In the genomic region with DNA sequence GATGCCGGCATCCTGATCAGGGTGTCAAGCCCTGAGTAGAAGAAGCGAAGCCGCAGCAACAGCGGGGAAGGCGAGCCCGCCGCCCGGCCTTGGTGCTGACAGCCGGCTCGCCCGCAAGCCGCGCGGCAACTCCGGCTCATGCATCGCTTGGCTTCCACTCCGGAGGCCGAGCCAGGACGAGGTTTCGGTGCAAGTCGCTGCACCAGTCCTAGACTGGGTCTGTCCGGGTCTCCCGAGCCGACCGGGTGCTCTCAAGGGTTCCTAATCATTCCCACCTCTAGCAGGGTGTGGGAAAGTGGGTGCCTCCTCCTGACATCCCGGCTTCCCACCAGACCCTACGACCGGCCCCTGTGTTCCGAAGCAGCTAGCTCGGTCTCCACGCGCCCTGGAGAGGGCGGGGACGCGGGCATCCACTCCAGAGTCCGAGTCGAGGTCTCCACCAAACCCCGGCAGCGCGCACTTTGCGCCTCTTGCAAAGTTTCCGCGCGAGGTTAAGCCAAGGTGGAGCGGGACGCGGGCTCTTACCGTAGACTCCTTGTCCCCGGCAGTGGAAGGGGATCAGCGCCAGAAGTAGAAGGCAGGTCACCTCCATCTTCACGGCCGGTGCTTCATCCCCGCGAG, we compare ENCODE assay signal across 7 cellular contexts. TPM values are rescaled to one million over a fixed set of nuclear protein-coding genes. Genes with fewer than 3 reads are reported as not detected.
A peak's percentile ranks its signal among the peaks of the same experiment; 100 is the strongest.
DNase-seq lines count a peak whose midpoint lies in the region; ATAC-seq and TF ChIP-seq lines count a peak whose summit lies in the region.

No MANE protein-coding gene starts in this region.

- ATAC-seq in T-cell (replicated peaks in 1 of 4), result peak; percentile 2 to 8 (median 4)

- H3K27me3 Mint-ChIP-seq in T-cell, result peaks cover 0 to 41% of the 10 kb centered on the region in 2 donors

- POLR2A ChIA-PET in T-cell (lab: Charles Lee), result no interaction called here

- peak overlapping the region in 1 of 2 donors; percentile 1 for H3K27ac Mint-ChIP-seq in T-cell

- CTCF ChIA-PET in T-cell (lab: Charles Lee), result no interaction called here

- intact Hi-C loops in lower leg skin (cut with DNase I; ENCODE audit: low total_unique reads), result loop anchor here (10.0 kb wide), 1 partner anchor 798 kb away; no protein-coding TSS in a partner anchor

- H3K36me3 ChIP-seq in GM23248 (ENCODE audit: low read depth), result no peaks in the 10 kb centered on the region

- H3F3A ChIP-seq in GM23248 (ENCODE audit: insufficient read depth), result peaks cover 4% of the 10 kb centered on the region; the same call in 1 of the 2 replicates

- peaks cover 13% of the 10 kb centered on the region for H3K4me1 ChIP-seq in GM23248 (ENCODE audit: insufficient read depth)

- H3K27ac ChIP-seq in GM23248 (no peak overlapping the region), substantia nigra (ENCODE audit: low read depth, low read length, poor library complexity, severe bottlenecking) (peak overlapping the region; percentile 26)

- peak overlapping the region; percentile 100 for H2AFZ ChIP-seq in GM23248

- H3K4me1 Mint-ChIP-seq in T-cell, result peaks cover 34 to 46% (median 45%) of the 10 kb centered on the region in 3 donors

- peak overlapping the region; percentile 78 to 90 (median 86) for H3K4me3 Mint-ChIP-seq in T-cell

- TF ChIP-seq CTCF in cardiac fibroblast (IDR thresholded peaks at IDR 0.05; ENCODE audit: low read depth, low read length), result no peak
- TF ChIP-seq CTCF in lower leg skin (IDR thresholded peaks at IDR 0.05), result no peak

- H3K4me2 ChIP-seq in GM23248 (ENCODE audit: unreplicated experiment), result peak overlapping the region; percentile 99

- H3K9me2 ChIP-seq in GM23248 (ENCODE audit: insufficient read depth), result no peaks in the 10 kb centered on the region

- no peaks in the 10 kb centered on the region for H3K79me2 ChIP-seq in GM23248 (ENCODE audit: insufficient read depth)

- no peaks in the 10 kb centered on the region for H3K9me3 ChIP-seq in GM23248 (ENCODE audit: low read depth)

- DNase-seq in GM23248 (peak; percentile 79), T-cell (peak in 23 of 34 experiments; percentile 6 to 39 (median 25)), cardiac fibroblast (ENCODE audit: low read depth in 2 of 2) (peak; percentile 49 to 50), lower leg skin (ENCODE audit: low spot score in 2 of 2) (peak in 1 of 2 donors; percentile 87), substantia nigra (lab: John Stamatoyannopoulos, UW) (peak in 7 of 49 donors; percentile 11 to 57 (median 20)), SHP77 (lab: John Stamatoyannopoulos, UW) (no peak), AML-193 (lab: John Stamatoyannopoulos, UW) (no peak)

- H3K27me3 ChIP-seq in GM23248 (replicated peaks; ENCODE audit: insufficient read depth), result no peaks in the 10 kb centered on the region

- H3K9me3 Mint-ChIP-seq in T-cell, result no peaks in the 10 kb centered on the region

- peak overlapping the region; percentile 31 for H3K9ac ChIP-seq in GM23248

- 1 to 2% methylated on average over 53 to 54 of the region's 54 CpGs for WGBS in GM23248 (ENCODE audit: low coverage in 1 of 2, low lambda C conversion rate in 2 of 2, missing lambda C conversion rate in 2 of 2), 2 experiments
- 0 to 1% methylated on average over 28 to 49 of the region's 54 CpGs for WGBS in lower leg skin, 2 donors

- TF ChIP-seq POLR2A in lower leg skin (IDR thresholded peaks at IDR 0.05), result no peak

- no peaks in the 10 kb centered on the region for H3K36me3 Mint-ChIP-seq in T-cell

- H4K20me1 ChIP-seq in GM23248 (ENCODE audit: insufficient read depth), result no peaks in the 10 kb centered on the region

- peak overlapping the region; percentile 100 for H3K4me3 ChIP-seq in GM23248
- peak overlapping the region; percentile 43 to 68 for H3K4me3 ChIP-seq in cardiac fibroblast (replicated peaks in 1 of 2; ENCODE audit: low read depth in 2 of 2, low read length in 2 of 2)
- peak overlapping the region; percentile 68 for H3K4me3 ChIP-seq in lower leg skin (ENCODE audit: low read depth, poor library complexity, severe bottlenecking)

- in situ Hi-C loops in GM23248 (cut with MboI), result no loop called here

RNA-seq across cellular contexts. Expression of a gene that starts 1.4 kb away (rescaled TPM):
- total RNA-seq in GM23248 (2014; rRNA removed; shearing (Covaris generic)), result 7.2 and 7.6 TPM in 2 replicates
- 1.3 and 1.9 TPM in 2 replicates for polyA plus RNA-seq in GM23248 (2016; fragmentation: Nextera tagmentation; extraction: Ambion mirVana)
- total RNA-seq in T-cell (10 to 100 TPM in 3 of 5 donors, 1 to 10 TPM in 1, under 1 TPM in 1; 0.37 to 35.3 (median 13.0) TPM), lower leg skin (10 to 100 TPM in 2 of 4 donors, 1 to 10 TPM in 2; 2.9 to 62.8 (median 8.1) TPM)

Comparison
In these comparisons a context has a peak if more than half of its experiments do, and no peak if none do; other contexts are left out.
1. DNase-seq: peak in GM23248 (single experiment), T-cell (23 of 34) and cardiac fibroblast (2 of 2); none in SHP77 (0 of 2) and AML-193 (0 of 2).
2. Peak in every context shown above with its lines, with median percentiles within 50 percentile points of each other: H3K4me3 ChIP-seq.